ENCODE assay signal across 18 cellular contexts in genomic region chr20:17390655-17391054, GRCh38.
DNase-seq lines count a peak whose midpoint lies in the region; ATAC-seq and TF ChIP-seq lines count a peak whose summit lies in the region.
"Had no signal": no experiment of that assay in that cellular context is flagged by ENCODE, and none has a peak within 500 bp of the region (broad histone marks: within the 10 kb centered on the region; RNA-seq: fewer than 3 reads in every experiment).

No MANE protein-coding gene starts in this region.

- H3K4me3 ChIP-seq in A673 (ENCODE audit: low read depth, low read length, poor library complexity, severe bottlenecking) = no peak overlapping the region
- no peak overlapping the region for H3K4me3 ChIP-seq in SK-N-MC
- H3K4me3 ChIP-seq: A549, HAP-1 had no signal

- DNase-seq in A673 (ENCODE audit: low spot score) (no peak), SK-N-MC (ENCODE audit: low read depth, low spot score) (no peak), caudate nucleus (lab: John Stamatoyannopoulos, UW) (peak in 12 of 61 donors; percentile 5 to 58 (median 20)), substantia nigra (lab: John Stamatoyannopoulos, UW) (no peak), glutamatergic neuron (no peak)
- DNase-seq: 8988T; C1 segment of cervical spinal cord; Calu3; CD4-positive, alpha-beta memory T cell; COR-L47; DMS53; DMS79 treated with DMSO at 0.1 percent for 48 hours; GF-D8; GOT3; HFFc6 had no signal

- TF ChIP-seq CTCF in A673 (conservative IDR thresholded peaks at IDR 0.05; ENCODE audit: low read depth, low read length) (no peak), glutamatergic neuron (IDR thresholded peaks at IDR 0.05; ENCODE audit: partially characterized antibody, unreplicated experiment) (no peak)

- H3K36me3 Mint-ChIP-seq in glutamatergic neuron (ENCODE audit: unreplicated experiment) = no peaks in the 10 kb centered on the region
- H3K36me3 Mint-ChIP-seq: CD4-positive, alpha-beta memory T cell had no signal

- H3K4me1 ChIP-seq in A673 (ENCODE audit: insufficient read depth, low read length, poor library complexity, severe bottlenecking) = peaks cover 15% of the 10 kb centered on the region
- H3K4me1 ChIP-seq: A549, HAP-1 had no signal

- H3K27me3 Mint-ChIP-seq in glutamatergic neuron (ENCODE audit: unreplicated experiment) = no peaks in the 10 kb centered on the region

- H3K36me3 ChIP-seq in A673 (ENCODE audit: insufficient read depth, low read length, poor library complexity, severe bottlenecking) (no peaks in the 10 kb centered on the region), SK-N-MC (ENCODE audit: insufficient read depth, low read length) (no peaks in the 10 kb centered on the region)
- H3K36me3 ChIP-seq: HAP-1 had no signal

- CTCF ChIA-PET in A673 (lab: Charles Lee) = no interaction called here

- H3K9ac ChIP-seq in SK-N-MC (ENCODE audit: insufficient read length) = no peak overlapping the region

- H3K4me1 Mint-ChIP-seq in glutamatergic neuron (ENCODE audit: low read depth, unreplicated experiment) = no peaks in the 10 kb centered on the region
- H3K4me1 Mint-ChIP-seq: CD4-positive, alpha-beta memory T cell had no signal

- no TSS peak for BruUV-seq in A673 (replicated peaks; lab: Mats Ljungman, UMichigan)

- no peaks in the 10 kb centered on the region for H3K27me3 ChIP-seq in A673 (replicated peaks; ENCODE audit: insufficient read depth, low read depth, low read length, poor library complexity)

- intact Hi-C loops in A673 (cut with micrococcal nuclease; ENCODE audit: unreplicated experiment) = no loop called here

- POLR2A ChIA-PET in A673 (lab: Charles Lee; ENCODE audit: low non-redundant PET) = no interaction called here

- H3K9me3 Mint-ChIP-seq in glutamatergic neuron (ENCODE audit: unreplicated experiment) = peaks cover 2% of the 10 kb centered on the region
- H3K9me3 Mint-ChIP-seq: HFFc6 had no signal

- no peak for ATAC-seq in GM19035 (IDR thresholded peaks at IDR 0.05; ENCODE audit: unreplicated experiment)
- ATAC-seq: A549 had no signal

- H3K4me3 Mint-ChIP-seq in glutamatergic neuron (ENCODE audit: unreplicated experiment) = no peak overlapping the region
- H3K4me3 Mint-ChIP-seq: CD4-positive, alpha-beta memory T cell; HFFc6 had no signal

- H3K9me3 ChIP-seq in A673 (ENCODE audit: low read depth, low read length, poor library complexity, severe bottlenecking) (no peaks in the 10 kb centered on the region), SK-N-MC (ENCODE audit: low read depth, low read length) (no peaks in the 10 kb centered on the region)
- H3K9me3 ChIP-seq: A549, HAP-1 had no signal

- H3K27ac ChIP-seq in A673 (ENCODE audit: low read depth, low read length, poor library complexity, severe bottlenecking) (peak overlapping the region; percentile 55), SK-N-MC (peak overlapping the region; percentile 89), caudate nucleus (ENCODE audit: low read depth, low read length) (peak overlapping the region; percentile 76), substantia nigra (ENCODE audit: low read depth, low read length, poor library complexity, severe bottlenecking) (no peak overlapping the region)
- H3K27ac ChIP-seq: A549 had no signal

- no peak overlapping the region for H3K27ac Mint-ChIP-seq in glutamatergic neuron (ENCODE audit: unreplicated experiment)
- H3K27ac Mint-ChIP-seq: CD4-positive, alpha-beta memory T cell; HFFc6 had no signal
